Comparison of ENCODE assay signal across 33 cellular contexts in the genomic region with DNA sequence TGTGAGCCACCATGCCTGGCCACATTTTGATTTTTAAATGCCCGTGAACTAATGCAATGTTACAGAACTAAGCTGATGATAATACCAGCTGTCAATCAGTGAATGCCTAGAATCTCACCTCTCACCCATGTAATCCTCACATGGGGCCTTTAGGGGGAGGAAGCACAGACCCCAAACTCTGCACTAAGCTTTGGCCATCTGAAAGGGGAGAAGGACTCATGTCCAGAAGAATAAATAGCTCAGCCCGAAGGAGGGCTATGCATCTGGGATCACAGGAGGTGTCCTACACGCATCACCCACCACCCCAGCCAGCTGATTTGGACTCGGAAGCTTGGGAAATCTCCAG. TPM values are rescaled to one million over a fixed set of nuclear protein-coding genes. Genes with fewer than 3 reads are reported as not detected.
A peak's percentile ranks its signal among the peaks of the same experiment; 100 is the strongest.
DNase-seq lines count a peak whose midpoint lies in the region; ATAC-seq, FAIRE-seq and TF ChIP-seq lines count a peak whose summit lies in the region.
"Had no signal": no experiment of that assay in that cellular context is flagged by ENCODE, and none has a peak within 500 bp of the region (broad histone marks: within the 10 kb centered on the region; RNA-seq: fewer than 3 reads in every experiment).

No MANE protein-coding gene starts in this region.

- peaks cover 62% of the 10 kb centered on the region for H3K36me3 Mint-ChIP-seq in activated CD4-positive, alpha-beta T cell treated with anti-CD3 and anti-CD28 coated beads, Interleukin-2, amount 10 ng/mL, durations not matched to agents 24 days and 14 days (ENCODE audit: low read depth)
- H3K36me3 Mint-ChIP-seq in endodermal cell (ENCODE audit: low read depth), result peaks cover 74% of the 10 kb centered on the region

- intact Hi-C loops in GM12878 (cut with micrococcal nuclease; ENCODE audit: unreplicated experiment), result loop anchor here (10.0 kb wide), 1 partner anchor 163 kb away; no protein-coding TSS in a partner anchor
- intact Hi-C loops in activated CD4-positive, alpha-beta T cell treated with anti-CD3 and anti-CD28 coated beads, Interleukin-2, amount 10 ng/mL, durations not matched to agents 24 days and 14 days (cut with micrococcal nuclease), result no loop called here

- H3K27ac ChIP-seq in BLaER1 (no peak overlapping the region), GM12878 (ENCODE audit: control insufficient read depth, insufficient read depth) (no peak overlapping the region), endodermal cell (ENCODE audit: low read depth, low read length) (no peak overlapping the region)
- H3K27ac ChIP-seq: GM23248, SJCRH30 had no signal

- H3K27me3 Mint-ChIP-seq in activated CD4-positive, alpha-beta T cell treated with anti-CD3 and anti-CD28 coated beads, Interleukin-2, amount 10 ng/mL, durations not matched to agents 24 days and 14 days, result no peaks in the 10 kb centered on the region
- H3K27me3 Mint-ChIP-seq in endodermal cell (ENCODE audit: insufficient read depth), result no peaks in the 10 kb centered on the region
- H3K27me3 Mint-ChIP-seq: CD4-positive, alpha-beta memory T cell had no signal

- BruUV-seq in GM12878 (replicated peaks; lab: Mats Ljungman, UMichigan), result no TSS peak

- FAIRE-seq in GM12878 (lab: Jason Lieb, UNC), result no peak
- FAIRE-seq: GM12891, GM19239 had no signal

- H3K4me2 ChIP-seq in BLaER1, result 0 out of 2 replicates have a peak overlapping the region, but pooled peaks have one; percentile 64
- no peak overlapping the region for H3K4me2 ChIP-seq in GM12878 (ENCODE audit: control insufficient read depth, insufficient read depth)

- ATAC-seq in GM12878 (no peak), GM21737 (IDR thresholded peaks at IDR 0.05; ENCODE audit: unreplicated experiment) (no peak)
- ATAC-seq: Panc1, SK-N-SH treated with all-trans-retinoic acid at 6 μM for 48 hours had no signal

- H3K9me3 ChIP-seq in BLaER1 (peaks cover 24% of the 10 kb centered on the region), GM12878 (replicated peaks; ENCODE audit: control insufficient read depth, insufficient read depth, low read length) (no peaks in the 10 kb centered on the region), endodermal cell (ENCODE audit: control insufficient read depth, low read length) (no peaks in the 10 kb centered on the region)
- H3K9me3 ChIP-seq: BE2C, Caco-2, SJCRH30 had no signal

- no peak overlapping the region for H3K4me3 ChIP-seq in BLaER1
- no peak overlapping the region for H3K4me3 ChIP-seq in GM12878
- H3K4me3 ChIP-seq in endodermal cell (ENCODE audit: low read length), result no peak overlapping the region
- H3K4me3 ChIP-seq: GM23248, SJCRH30 had no signal

- CTCF ChIA-PET in HEK293T (lab: Yijun Ruan, JAX) (interaction anchor here (0.6 kb wide), 1 partner anchor 102 kb away, joined by 4 read pairs; no protein-coding TSS in a partner anchor), GM12878 (lab: Yijun Ruan, JAX) (interaction anchor here (1.0 to 2.0 kb wide), 4 partner anchors 10 to 94 kb away, joined by 3 to 8 read pairs (median 4); no protein-coding TSS in a partner anchor)

- H3K36me3 ChIP-seq in BLaER1 (peaks cover 91% of the 10 kb centered on the region), GM12878 (ENCODE audit: control insufficient read depth in 2 of 2, insufficient read depth in 2 of 2, low read length in 1 of 2) (peaks cover 11 to 16% of the 10 kb centered on the region in 2 experiments; a peak in 3 of 4 replicates), endodermal cell (ENCODE audit: control insufficient read depth, insufficient read depth, low read length) (peaks cover 76% of the 10 kb centered on the region)

- SMC1A ChIA-PET in GM12878 (lab: Charles Lee; ENCODE audit: uncharacterized antibody, unreplicated experiment), result interaction anchor here (0.5 to 2.3 kb wide), 3 partner anchors 8 to 155 kb away, joined by 3 to 26 read pairs (median 4); no protein-coding TSS in a partner anchor

- no peak for TF ChIP-seq CTCF in GM12878 (IDR thresholded peaks at IDR 0.05 in 2 of 3, conservative IDR thresholded peaks at IDR 0.05 in 1 of 3; ENCODE audit: control insufficient read depth in 2 of 3, extremely low read depth in 1 of 3, insufficient read depth in 1 of 3, low read depth in 3 of 3, low read length in 3 of 3)
- no peak for TF ChIP-seq CTCF in endodermal cell (conservative IDR thresholded peaks at IDR 0.05)

- no peak for TF ChIP-seq RAD21 in GM12878 (IDR thresholded peaks at IDR 0.05; ENCODE audit: insufficient read depth, low read depth, low read length)

- H4K20me1 ChIP-seq in BLaER1, result no peaks in the 10 kb centered on the region; the same call in 1 of the 2 replicates
- H4K20me1 ChIP-seq in GM12878 (ENCODE audit: control insufficient read depth, insufficient read depth), result no peaks in the 10 kb centered on the region

- TF ChIP-seq POLR2A in GM12878 (IDR thresholded peaks at IDR 0.05; ENCODE audit: low read depth, low read length), result no peak

- H2AFZ ChIP-seq in GM12878 (ENCODE audit: control insufficient read depth, low read depth, low read length), result no peak overlapping the region
- H2AFZ ChIP-seq: GM23248 had no signal

- no peaks in the 10 kb centered on the region for H3K9me3 Mint-ChIP-seq in activated CD4-positive, alpha-beta T cell treated with anti-CD3 and anti-CD28 coated beads, Interleukin-2, amount 10 ng/mL, durations not matched to agents 24 days and 14 days
- H3K9me3 Mint-ChIP-seq in endodermal cell, result no peaks in the 10 kb centered on the region
- H3K9me3 Mint-ChIP-seq: CD4-positive, alpha-beta memory T cell; H9; HFFc6 had no signal

- RAD21 ChIA-PET in GM12878 (lab: Charles Lee; ENCODE audit: unreplicated experiment), result interaction anchor here (0.9 to 1.1 kb wide), 3 partner anchors 8 to 58 kb away, joined by 3 to 7 read pairs (median 4); partner anchors contain the start of gene YPEL1

- in situ Hi-C loops in GM12878 (cut with MboI), result no loop called here

- H3K79me2 ChIP-seq in GM12878 (ENCODE audit: control insufficient read depth, insufficient read depth, low read length), result no peaks in the 10 kb centered on the region

- WGBS in GM12878 (ENCODE audit: insufficient coverage, insufficient replicate concordance, low lambda C conversion rate, missing lambda C conversion rate), result 99% methylated on average over 4 of the region's 4 CpGs
- WGBS in endodermal cell (ENCODE audit: insufficient coverage in 1 of 2, insufficient read length in 1 of 2), 2 experiments, result 99 to 100% methylated on average over 3 to 4 of the region's 4 CpGs

- no peak overlapping the region for H3K4me3 Mint-ChIP-seq in activated CD4-positive, alpha-beta T cell treated with anti-CD3 and anti-CD28 coated beads, Interleukin-2, amount 10 ng/mL, durations not matched to agents 24 days and 14 days
- H3K4me3 Mint-ChIP-seq in endodermal cell, result no peak overlapping the region
- H3K4me3 Mint-ChIP-seq: H9, HFFc6 had no signal

- H3K27me3 ChIP-seq in BLaER1 (no peaks in the 10 kb centered on the region), GM12878 (replicated peaks in 1 of 2; ENCODE audit: control insufficient read depth in 2 of 2, insufficient read depth in 2 of 2, low read length in 1 of 2) (no peaks in the 10 kb centered on the region), endodermal cell (ENCODE audit: control insufficient read depth, insufficient read depth, low read length, poor library complexity, severe bottlenecking) (no peaks in the 10 kb centered on the region)
- H3K27me3 ChIP-seq: BE2C, SJCRH30 had no signal

- no peak overlapping the region for H3K27ac Mint-ChIP-seq in activated CD4-positive, alpha-beta T cell treated with anti-CD3 and anti-CD28 coated beads, Interleukin-2, amount 10 ng/mL, durations not matched to agents 24 days and 14 days
- no peak overlapping the region for H3K27ac Mint-ChIP-seq in endodermal cell
- H3K27ac Mint-ChIP-seq: HFFc6 had no signal

- no peak for TF ChIP-seq EP300 in GM12878 (IDR thresholded peaks at IDR 0.05; ENCODE audit: borderline replicate concordance in 1 of 2, control insufficient read depth in 1 of 2, low read depth in 2 of 2, low read length in 2 of 2)

- H3K4me1 Mint-ChIP-seq in activated CD4-positive, alpha-beta T cell treated with anti-CD3 and anti-CD28 coated beads, Interleukin-2, amount 10 ng/mL, durations not matched to agents 24 days and 14 days, result peaks cover 24% of the 10 kb centered on the region
- H3K4me1 Mint-ChIP-seq in endodermal cell, result no peaks in the 10 kb centered on the region
- H3K4me1 Mint-ChIP-seq: H9 had no signal

- H3K4me1 ChIP-seq in BLaER1 (peaks cover 45% of the 10 kb centered on the region), GM12878 (ENCODE audit: control insufficient read depth, insufficient read depth, low read length) (peaks cover 15% of the 10 kb centered on the region), endodermal cell (ENCODE audit: control insufficient read depth, insufficient read depth, low read length) (no peaks in the 10 kb centered on the region)
- H3K4me1 ChIP-seq: BE2C, Caco-2, SJCRH30 had no signal

- H3K9ac ChIP-seq in BLaER1 (no peak overlapping the region), GM12878 (ENCODE audit: control insufficient read depth, insufficient read depth, low read length) (no peak overlapping the region), endodermal cell (ENCODE audit: extremely low read depth, low read length, poor library complexity, severe bottlenecking) (no peak overlapping the region)
- H3K9ac ChIP-seq: GM23248 had no signal

- POLR2A ChIA-PET in HEK293T (lab: Yijun Ruan, JAX) (no interaction called here), GM12878 (lab: Charles Lee) (no interaction called here)

- no peak for DNase-seq in HEK293T (ENCODE audit: extremely low spot score)
- DNase-seq in GM12878 (ENCODE audit: low read depth, low spot score), result no peak
- DNase-seq in mesenteric fat pad (ENCODE audit: low spot score), result peak; percentile 45
- no peak for DNase-seq in activated CD4-positive, alpha-beta T cell treated with anti-CD3 and anti-CD28 coated beads, Interleukin-2, amount 10 ng/mL, durations not matched to agents 24 days and 14 days
- DNase-seq in DMS 273 (lab: John Stamatoyannopoulos, UW; ENCODE audit: unreplicated experiment), result no peak
- DNase-seq in endodermal cell, result no peak
- DNase-seq: 8988T; ACHN; BE2C; Caco-2; CD4-positive, alpha-beta memory T cell; DMS 273 treated with DMSO at 0.1 percent for 48 hours; DMS79; EL; GDM1; GM23248; H9; HFFc6; KG1; MM.1S; NCI-H1694; NCI-H2029 treated with DMSO at 0.1 percent for 48 hours; NCI-H446 treated with DMSO at 0.1 percent for 48 hours; NCI-H526; NCI-H82; NK-92 treated with Interleukin-12 subunit alpha and Interleukin-12 subunit beta, amount 100 ng/mL, for 24 hours; SJCRH30 had no signal

RNA-seq across cellular contexts. Expression of gene YPEL1, which starts 36.0 kb away (rescaled TPM):
- 3.8 and 4.0 TPM in 2 replicates for total RNA-seq in GM12878 (2013; cell fraction: nucleolus; rRNA removed)
- total RNA-seq in GM12878 (2014; rRNA removed), result 0.98 and 5.0 TPM in 2 replicates
- 0.67 and 0.83 TPM in 2 replicates for total RNA-seq in GM12878 (2014; rRNA removed; fragmentation: Illumina TruSeq; extraction: Trizol)
- total RNA-seq in GM12878 (2021), result 1.4 and 1.9 TPM in 2 replicates
- polyA plus RNA-seq in GM12878 (2011; ENCODE audit: low read depth), result 1.2 TPM
- 2.5 and 2.7 TPM in 2 replicates for polyA plus RNA-seq in GM12878 (2011; rRNA removed)
- polyA plus RNA-seq in GM12878 (2011; cell fraction: cytosol; rRNA removed), result 1.4 and 1.5 TPM in 2 replicates
- polyA plus RNA-seq in GM12878 (2011; cell fraction: nucleus; rRNA removed), result 1.3 and 1.7 TPM in 2 replicates
- 1.9 and 2.0 TPM in 2 replicates for polyA plus RNA-seq in GM12878 (2012)
- 0.69 and 0.82 TPM in 2 replicates for polyA plus RNA-seq in GM12878 (2014; fragmentation: Illumina TruSeq; extraction: Trizol)
- polyA plus RNA-seq in GM12878 (2014; fragmentation: Nextera tagmentation; extraction: Ambion mirVana), result under 1 TPM; 0.13 to 0.21 TPM
- polyA plus RNA-seq in GM12878 (2014; rRNA removed), result 1.2 and 1.4 TPM in 2 replicates
- polyA plus RNA-seq in GM12878 (2016; fragmentation: Nextera tagmentation; extraction: Ambion mirVana), result 1 to 10 TPM; 1.7 to 2.4 TPM
- polyA minus RNA-seq in GM12878 (2011; rRNA and poly(A)+ RNA removed), result 2.0 and 2.1 TPM in 2 replicates
- polyA minus RNA-seq in GM12878 (2011; cell fraction: cytosol; rRNA and poly(A)+ RNA removed), result 0.52 and 0.94 TPM in 2 replicates
- 0.67 and 1.1 TPM in 2 replicates for polyA minus RNA-seq in GM12878 (2011; cell fraction: nucleus; rRNA and poly(A)+ RNA removed)
- total RNA-seq in mesenteric fat pad, result 2.2 TPM
- 0.61 and 1.3 TPM in 2 replicates for total RNA-seq in activated CD4-positive, alpha-beta T cell treated with anti-CD3 and anti-CD28 coated beads, Interleukin-2, amount 10 ng/mL, durations not matched to agents 24 days and 14 days
- 10 to 100 TPM; 13.4 to 23.4 TPM for total RNA-seq in endodermal cell
- polyA plus RNA-seq in endodermal cell (2013, experiment 1 of 2), result 27.1 TPM
- 27.2 TPM for polyA plus RNA-seq in endodermal cell (2013, experiment 2 of 2)
